ENCODE assay signal across 8 cellular contexts in genomic region chr13:60396783-60397692, GRCh38. TPM values are rescaled to one million over a fixed set of nuclear protein-coding genes. Genes with fewer than 3 reads are reported as not detected.
DNase-seq lines count a peak whose midpoint lies in the region; ATAC-seq and TF ChIP-seq lines count a peak whose summit lies in the region.

TSS of gene TDRD3 (plus strand) at chr13:60397220. CDS start at chr13:60397365, 145 bp downstream.

- H3K79me2 ChIP-seq in GM23338 (replicated peaks; ENCODE audit: insufficient read depth), result peaks cover 41% of the 10 kb centered on the region

- ATAC-seq in GM23338, result peak; percentile 76

- DNase-seq in ELR (ENCODE audit: low read depth) (peak; percentile 89), GM23338 (ENCODE audit: low spot score) (peak; percentile 89), Kasumi-1 (lab: John Stamatoyannopoulos, UW) (peak; percentile 79 to 84), fibroblast of the aortic adventitia (ENCODE audit: low read depth) (peak; percentile 85)
- DNase-seq in activated T-helper 9 cell treated with anti-CD3 and anti-CD28 coated beads, Interleukin-2, amount 50 U/mL, for 16 hours (ENCODE audit: low read depth), result peak; percentile 68

- no peaks in the 10 kb centered on the region for H4K20me1 ChIP-seq in GM23338 (replicated peaks; ENCODE audit: insufficient read depth)

- H3K4me2 ChIP-seq in GM23338, result peak within 1 kb of the TSS; percentile 88

- H3K27ac Mint-ChIP-seq in GM23338, result peak within 1 kb of the TSS; percentile 98
- H3K27ac Mint-ChIP-seq in nephron, result peak within 1 kb of the TSS; percentile 99
- H3K27ac Mint-ChIP-seq in stimulated activated naive CD8-positive, alpha-beta T cell treated with anti-CD3 and anti-CD28 coated beads, Interleukin-15, Interleukin-2, amounts not matched to agents 100 ng/mL and 50 ng/mL, for 24 hours, result peak within 1 kb of the TSS; percentile 98

- TF ChIP-seq POLR2A in Raji (IDR thresholded peaks at IDR 0.05; ENCODE audit: insufficient read depth, low read depth, low read length), result peak; percentile 40; the same call in 1 of the 2 replicates

- no peaks in the 10 kb centered on the region for H3K9me2 ChIP-seq in GM23338 (ENCODE audit: insufficient read depth)

- H3K27me3 ChIP-seq in GM23338 (ENCODE audit: insufficient read depth), result no peaks in the 10 kb centered on the region

- H3F3A ChIP-seq in GM23338 (replicated peaks; ENCODE audit: low read depth), result no peaks in the 10 kb centered on the region

- peaks cover 42% of the 10 kb centered on the region for H3K4me1 Mint-ChIP-seq in GM23338
- H3K4me1 Mint-ChIP-seq in nephron, result peaks cover 26% of the 10 kb centered on the region
- peaks cover 45% of the 10 kb centered on the region for H3K4me1 Mint-ChIP-seq in stimulated activated naive CD8-positive, alpha-beta T cell treated with anti-CD3 and anti-CD28 coated beads, Interleukin-15, Interleukin-2, amounts not matched to agents 100 ng/mL and 50 ng/mL, for 24 hours (ENCODE audit: low read depth)

- H3K4me3 Mint-ChIP-seq in GM23338 (peak within 1 kb of the TSS; percentile 95), nephron (peak within 1 kb of the TSS; percentile 96 to 99 (median 97))
- peak within 1 kb of the TSS; percentile 95 for H3K4me3 Mint-ChIP-seq in stimulated activated naive CD8-positive, alpha-beta T cell treated with anti-CD3 and anti-CD28 coated beads, Interleukin-15, Interleukin-2, amounts not matched to agents 100 ng/mL and 50 ng/mL, for 24 hours

- H3K36me3 Mint-ChIP-seq in GM23338 (ENCODE audit: low read depth) (no peaks in the 10 kb centered on the region), nephron (ENCODE audit: low read depth) (no peaks in the 10 kb centered on the region)
- H3K36me3 Mint-ChIP-seq in stimulated activated naive CD8-positive, alpha-beta T cell treated with anti-CD3 and anti-CD28 coated beads, Interleukin-15, Interleukin-2, amounts not matched to agents 100 ng/mL and 50 ng/mL, for 24 hours (ENCODE audit: low read depth), result peaks cover 4% of the 10 kb centered on the region

- H3K27me3 Mint-ChIP-seq in GM23338 (ENCODE audit: insufficient read depth, low read depth, poor library complexity) (peaks cover 10% of the 10 kb centered on the region), nephron (ENCODE audit: low read depth) (no peaks in the 10 kb centered on the region)
- H3K27me3 Mint-ChIP-seq in stimulated activated naive CD8-positive, alpha-beta T cell treated with anti-CD3 and anti-CD28 coated beads, Interleukin-15, Interleukin-2, amounts not matched to agents 100 ng/mL and 50 ng/mL, for 24 hours, result no peaks in the 10 kb centered on the region

- H3K9me3 Mint-ChIP-seq in GM23338 (no peaks in the 10 kb centered on the region; the same call in 2 of the 3 replicates), nephron (no peaks in the 10 kb centered on the region)
- no peaks in the 10 kb centered on the region for H3K9me3 Mint-ChIP-seq in stimulated activated naive CD8-positive, alpha-beta T cell treated with anti-CD3 and anti-CD28 coated beads, Interleukin-15, Interleukin-2, amounts not matched to agents 100 ng/mL and 50 ng/mL, for 24 hours

- H3K4me3 ChIP-seq in GM23338 (peak within 1 kb of the TSS; percentile 91), fibroblast of the aortic adventitia (ENCODE audit: low read depth, low read length) (peak within 1 kb of the TSS; percentile 88)

- peaks cover 30% of the 10 kb centered on the region for H3K4me1 ChIP-seq in GM23338 (ENCODE audit: insufficient read depth)

- peak within 1 kb of the TSS; percentile 95 for H2AFZ ChIP-seq in GM23338

- no peaks in the 10 kb centered on the region for H3K36me3 ChIP-seq in GM23338 (ENCODE audit: insufficient read depth)

- peak; percentile 76 to 82 for TF ChIP-seq CTCF in GM23338 (conservative IDR thresholded peaks at IDR 0.05; ENCODE audit: low read depth in 2 of 2)
- peak; percentile 83 for TF ChIP-seq CTCF in fibroblast of the aortic adventitia (IDR thresholded peaks at IDR 0.05; ENCODE audit: insufficient read depth, low read length)
- peak; percentile 67 to 84 (median 79) for TF ChIP-seq CTCF in nephron (IDR thresholded peaks at IDR 0.05; ENCODE audit: unreplicated experiment in 3 of 3)

- H3K27ac ChIP-seq in GM23338 (ENCODE audit: low read depth), result peak within 1 kb of the TSS; percentile 93

TF ChIP-seq in GM23338, 12 proteins besides CTCF, POLR2A, EP300 and RAD21:
- TF ChIP-seq ETS1 (IDR thresholded peaks at IDR 0.05), result 0 out of 2 replicates have a peak, but pooled peaks have one; percentile 25
- peak; percentile 66 for TF ChIP-seq POLR2AphosphoS5 (IDR thresholded peaks at IDR 0.05; ENCODE audit: low read depth)
- TF ChIP-seq CREB1 (CRISPR knock-in tag; IDR thresholded peaks at IDR 0.05; ENCODE audit: low read depth), result peak; percentile 4; the same call in 1 of the 2 replicates
- no peak for TF ChIP-seq REST (IDR thresholded peaks at IDR 0.05; ENCODE audit: unreplicated experiment)
- no peak for TF ChIP-seq EZH2phosphoT487 (IDR thresholded peaks at IDR 0.05; ENCODE audit: unreplicated experiment)
TF ChIP-seq in GM23338: peak in this region for 3.

RNA-seq across cellular contexts. Expression of gene TDRD3, which starts in this region (rescaled TPM):
- total RNA-seq in GM23338 (2014; rRNA removed; shearing (Covaris generic)), result 13.1 and 14.8 TPM in 2 replicates
- 10.6 and 13.3 TPM in 2 replicates for polyA plus RNA-seq in GM23338 (2016; fragmentation: Nextera tagmentation; extraction: Ambion mirVana)
- total RNA-seq in fibroblast of the aortic adventitia (ENCODE audit: low replicate concordance), result 25.8 and 34.1 TPM in 2 replicates

Comparison
In these comparisons a context has a peak if more than half of its experiments do, and no peak if none do; other contexts are left out.
1. Peak in every context shown above with its lines: DNase-seq, ATAC-seq, H3K4me3 ChIP-seq and H3K27ac ChIP-seq.